In genomic region chr13:25227690-25228089, GRCh38 we compare ENCODE assay signal across 6 cellular contexts. TPM values are rescaled to one million over a fixed set of nuclear protein-coding genes. Genes with fewer than 3 reads are reported as not detected.
"Had no signal": no experiment of that assay in that cellular context is flagged by ENCODE, and none has a peak within 500 bp of the region (broad histone marks: within the 10 kb centered on the region; RNA-seq: fewer than 3 reads in every experiment).

No MANE protein-coding gene starts in this region.

- DNase-seq: H9, HCEC 1CT, IMR-90 had no signal

- H3K4me3 Mint-ChIP-seq: GM23338, H9 had no signal

- H3K4me1 Mint-ChIP-seq: GM23338 had no signal

- ATAC-seq: GM23338, K562 had no signal

- H3K9me3 Mint-ChIP-seq: GM23338, H9 had no signal

- H3K27ac Mint-ChIP-seq: GM23338, H9 had no signal

- H3K4me3 ChIP-seq: GM23338, K562 had no signal

RNA-seq across cellular contexts. Expression of gene AMER2, which starts 55.6 kb away (rescaled TPM):
- total RNA-seq: HT-29, IMR-90, K562 had no signal
- polyA plus RNA-seq: IMR-90, K562 had no signal
